ENCODE assay signal across 8 cellular contexts in genomic region chr7:116809636-116810266, GRCh38. TPM values are rescaled to one million over a fixed set of nuclear protein-coding genes. Genes with fewer than 3 reads are reported as not detected.
DNase-seq lines count a peak whose midpoint lies in the region; ATAC-seq and TF ChIP-seq lines count a peak whose summit lies in the region.

No MANE protein-coding gene starts in this region.

- no peak overlapping the region for H3K4me3 ChIP-seq in NB4 (ENCODE audit: low read depth, low read length)
- H3K4me3 ChIP-seq in SJCRH30 = no peak overlapping the region
- no peak overlapping the region for H3K4me3 ChIP-seq in mucosa of descending colon

- H3K9me3 ChIP-seq in SJCRH30 (replicated peaks) (no peaks in the 10 kb centered on the region), mucosa of descending colon (no peaks in the 10 kb centered on the region)

- DNase-seq in Daoy (ENCODE audit: low read depth) (peak; percentile 77), NB4 (ENCODE audit: low read depth) (peak; percentile 71), SJCRH30 (peak; percentile 54 to 90), epithelial cell of prostate (ENCODE audit: low read depth, low spot score) (no peak), mucosa of descending colon (peak in 1 of 3 donors; percentile 72), activated T-cell treated with anti-CD3 and anti-CD28 coated beads for 4 hours (no peak)
- no peak for DNase-seq in activated CD4-positive, alpha-beta T cell treated with anti-CD3 and anti-CD28 coated beads for 1 hour

- H3K27ac ChIP-seq in SJCRH30 (no peak overlapping the region), epithelial cell of prostate (peak overlapping the region; percentile 37)

- intact Hi-C loops in mucosa of descending colon (cut with DNase I, micrococcal nuclease) = loop anchor here (5.0 kb wide), 4 partner anchors 137 to 642 kb away; partner anchors contain the start of gene MET (in 1 of the 2)

- H3K36me3 ChIP-seq in SJCRH30 (no peaks in the 10 kb centered on the region), mucosa of descending colon (ENCODE audit: low read depth) (no peaks in the 10 kb centered on the region)

- ATAC-seq in GM21723 (IDR thresholded peaks at IDR 0.05; ENCODE audit: unreplicated experiment) (peak; percentile 85), mucosa of descending colon (peak; percentile 74)

- TF ChIP-seq POLR2A in NB4 (IDR thresholded peaks at IDR 0.05; ENCODE audit: extremely low read depth, insufficient read length) = no peak

- H3K4me1 ChIP-seq in SJCRH30 = peaks cover 30% of the 10 kb centered on the region
- H3K4me1 ChIP-seq in mucosa of descending colon (ENCODE audit: low read depth) = peaks cover 25% of the 10 kb centered on the region

- H3K27me3 ChIP-seq in SJCRH30 = no peaks in the 10 kb centered on the region

- TF ChIP-seq CTCF in NB4 (IDR thresholded peaks at IDR 0.05; ENCODE audit: low read depth, low read length) (peak; percentile 33), mucosa of descending colon (IDR thresholded peaks at IDR 0.05) (peak; percentile 37)

RNA-seq across cellular contexts. Expression of gene CAPZA2, which starts 52.6 kb away (rescaled TPM):
- total RNA-seq in Daoy (2014; rRNA removed; shearing (Covaris generic)) = 219 and 431 TPM in 2 replicates
- 167 and 188 TPM in 2 replicates for total RNA-seq in SJCRH30 (2014; rRNA removed; shearing (Covaris generic))
- total RNA-seq in mucosa of descending colon = 100 to 1,000 TPM; 161 to 303 (median 221) TPM

Comparison
In these comparisons a context has a peak if more than half of its experiments do, and no peak if none do; other contexts are left out.
1. DNase-seq: peak in Daoy (single experiment), NB4 (single experiment) and SJCRH30 (2 of 2); none in epithelial cell of prostate (single experiment), activated T-cell treated with anti-CD3 and anti-CD28 coated beads for 4 hours (single experiment) and activated CD4-positive, alpha-beta T cell treated with anti-CD3 and anti-CD28 coated beads for 1 hour (single experiment).